ENCODE assay signal across 33 cellular contexts in genomic region chr19:1278713-1279112, GRCh38. TPM values are rescaled to one million over a fixed set of nuclear protein-coding genes. Genes with fewer than 3 reads are reported as not detected.
"Had no signal": no experiment of that assay in that cellular context is flagged by ENCODE, and none has a peak within 500 bp of the region (broad histone marks: within the 10 kb centered on the region; RNA-seq: fewer than 3 reads in every experiment).

No MANE protein-coding gene starts in this region.

- H3K9ac ChIP-seq: KMS-11 had no signal

- H3K9me3 Mint-ChIP-seq: activated CD4-positive, alpha-beta memory T cell treated with anti-CD3 and anti-CD28 coated beads, Interleukin-2, amount 10 ng/mL, durations not matched to agents 7 days and 5 days; activated naive CD4-positive, alpha-beta T cell treated with anti-CD3 and anti-CD28 coated beads, Interleukin-2, amount 10 ng/mL, durations not matched to agents 7 days and 5 days; activated naive CD8-positive, alpha-beta T cell treated with anti-CD3 and anti-CD28 coated beads, Interleukin-2, amount 50 U/mL, for 24 hours had no signal

- ATAC-seq: activated CD8-positive, alpha-beta memory T cell treated with anti-CD3 and anti-CD28 coated beads, Interleukin-2, amount 10 ng/mL, durations not matched to agents 7 days and 5 days; activated naive CD8-positive, alpha-beta T cell treated with anti-CD3 and anti-CD28 coated beads, Interleukin-2, amount 50 U/mL, for 24 hours had no signal

- H3K4me3 ChIP-seq: SJCRH30, SK-N-MC had no signal

- H3K4me3 Mint-ChIP-seq: activated CD4-positive, alpha-beta memory T cell treated with anti-CD3 and anti-CD28 coated beads, Interleukin-2, amount 10 ng/mL, durations not matched to agents 7 days and 5 days; activated CD8-positive, alpha-beta memory T cell treated with anti-CD3 and anti-CD28 coated beads, Interleukin-2, amount 10 ng/mL, durations not matched to agents 7 days and 5 days; activated naive CD4-positive, alpha-beta T cell treated with anti-CD3 and anti-CD28 coated beads, Interleukin-2, amount 10 ng/mL, durations not matched to agents 7 days and 5 days; activated naive CD8-positive, alpha-beta T cell treated with anti-CD3 and anti-CD28 coated beads, Interleukin-2, amount 50 U/mL, for 24 hours had no signal

- DNase-seq: activated CD4-positive, alpha-beta memory T cell treated with anti-CD3 and anti-CD28 coated beads, Interleukin-2, amount 10 ng/mL, durations not matched to agents 7 days and 5 days; activated CD4-positive, alpha-beta T cell treated with anti-CD3 and anti-CD28 coated beads for 1 hour; activated CD4-positive, alpha-beta T cell treated with anti-CD3 and anti-CD28 coated beads for 48 hours; activated CD4-positive, CD25-positive, alpha-beta regulatory T cell; activated CD8-positive, alpha-beta memory T cell treated with anti-CD3 and anti-CD28 coated beads for 24 hours; activated CD8-positive, alpha-beta memory T cell treated with anti-CD3 and anti-CD28 coated beads, Interleukin-2, amount 10 ng/mL, durations not matched to agents 7 days and 5 days; activated CD8-positive, alpha-beta memory T cell treated with anti-CD3 and anti-CD28 coated beads, Interleukin-2, amount 50 U/mL, for 48 hours; activated effector memory CD4-positive, alpha-beta T cell treated with Interleukin-2 at 50 U/mL for 16 hours; activated naive CD4-positive, alpha-beta T cell treated with anti-CD3 and anti-CD28 coated beads, Interleukin-2, amount 10 ng/mL, durations not matched to agents 7 days and 5 days; activated naive CD8-positive, alpha-beta T cell treated with anti-CD3 and anti-CD28 coated beads, Interleukin-2, amount 50 U/mL, for 24 hours; anterior cingulate cortex; central memory CD4-positive, alpha-beta T cell; MM.1S; MV-4-11; NCI-H1092; NCI-H1436 treated with DMSO at 0.1 percent for 48 hours; NCI-H1694 treated with DMSO at 0.1 percent for 48 hours; NCI-H2029; NCI-H510A; NCI-H526; NCI-H748 treated with DMSO at 0.1 percent for 48 hours; OCI-M1; SHP77; SJCRH30; T1000; WERI-Rb-1 had no signal

- H3K4me1 ChIP-seq: SJCRH30 had no signal

- H3K27me3 Mint-ChIP-seq: activated CD8-positive, alpha-beta memory T cell treated with anti-CD3 and anti-CD28 coated beads, Interleukin-2, amount 10 ng/mL, durations not matched to agents 7 days and 5 days; activated naive CD8-positive, alpha-beta T cell; activated naive CD8-positive, alpha-beta T cell treated with anti-CD3 and anti-CD28 coated beads, Interleukin-2, amount 50 U/mL, for 24 hours had no signal

- H3K4me2 ChIP-seq: KMS-11 had no signal

- H3K27ac ChIP-seq: KMS-11, SJCRH30, SK-N-MC, WERI-Rb-1 had no signal

- H3K27ac Mint-ChIP-seq: activated CD4-positive, alpha-beta memory T cell treated with anti-CD3 and anti-CD28 coated beads, Interleukin-2, amount 10 ng/mL, durations not matched to agents 7 days and 5 days; activated CD8-positive, alpha-beta memory T cell treated with anti-CD3 and anti-CD28 coated beads, Interleukin-2, amount 10 ng/mL, durations not matched to agents 7 days and 5 days; activated naive CD4-positive, alpha-beta T cell treated with anti-CD3 and anti-CD28 coated beads, Interleukin-2, amount 10 ng/mL, durations not matched to agents 7 days and 5 days; activated naive CD8-positive, alpha-beta T cell treated with anti-CD3 and anti-CD28 coated beads, Interleukin-2, amount 50 U/mL, for 24 hours had no signal

- H3K9me3 ChIP-seq: SJCRH30 had no signal

RNA-seq across cellular contexts. Expression of gene EFNA2, which starts 7.0 kb away (rescaled TPM):
- total RNA-seq: activated CD4-positive, alpha-beta memory T cell treated with anti-CD3 and anti-CD28 coated beads, Interleukin-2, amount 10 ng/mL, durations not matched to agents 7 days and 5 days; activated CD8-positive, alpha-beta memory T cell treated with anti-CD3 and anti-CD28 coated beads, Interleukin-2, amount 10 ng/mL, durations not matched to agents 7 days and 5 days; bronchial epithelial cell; LHCN-M2; T-helper 1 cell treated with Interleukin-12 subunit alpha and Interleukin-12 subunit beta and Interleukin-4 antibody, amounts not matched to agents 30 ng/mL and 1 ng/mL, for 36 hours; T-helper 2 cell treated with Interferon-gamma antibody and Interleukin-4, amounts not matched to agents 100 ng/mL and 5 ng/mL, for 36 hours had no signal
